Comparison of ENCODE assay signal across 13 cellular contexts in the genomic region with DNA sequence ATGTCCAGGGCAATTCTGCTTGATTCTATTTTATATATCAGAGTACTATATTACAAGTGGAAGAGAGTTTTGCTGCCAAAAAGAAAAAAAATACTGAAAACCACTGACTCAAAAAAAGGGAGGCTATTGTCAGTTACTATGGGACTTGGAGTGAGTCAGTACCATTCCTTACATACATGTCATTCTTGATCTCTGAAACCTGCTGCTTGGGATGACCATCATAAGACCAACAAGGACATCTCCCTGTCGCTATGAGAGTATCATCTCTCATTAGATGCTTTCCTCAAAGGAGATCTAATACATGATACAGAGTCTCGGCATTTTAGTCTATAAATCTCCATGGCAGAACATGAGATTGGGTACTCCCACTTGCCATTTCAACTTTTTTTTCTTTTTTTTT. TPM values are rescaled to one million over a fixed set of nuclear protein-coding genes. Genes with fewer than 3 reads are reported as not detected.
A peak's percentile ranks its signal among the peaks of the same experiment; 100 is the strongest.
DNase-seq lines count a peak whose midpoint lies in the region; ATAC-seq and TF ChIP-seq lines count a peak whose summit lies in the region.
"Had no signal": no experiment of that assay in that cellular context is flagged by ENCODE, and none has a peak within 500 bp of the region (broad histone marks: within the 10 kb centered on the region; RNA-seq: fewer than 3 reads in every experiment).

No MANE protein-coding gene starts in this region.

- H3K27me3 ChIP-seq in mesendoderm (ENCODE audit: insufficient read depth, low read length, poor library complexity), result no peaks in the 10 kb centered on the region
- H3K27me3 ChIP-seq: ascending aorta had no signal

- TF ChIP-seq RAD21 in Ishikawa (IDR thresholded peaks at IDR 0.05; ENCODE audit: low read depth), result no peak

- H2BK120ac ChIP-seq in mesendoderm (ENCODE audit: low read depth, low read length), result no peak overlapping the region

- H3K79me2 ChIP-seq in mesendoderm (ENCODE audit: control insufficient read depth, insufficient read depth, low read length), result no peaks in the 10 kb centered on the region

- H3K27ac ChIP-seq in mesendoderm (ENCODE audit: low read depth, low read length), result no peak overlapping the region
- H3K27ac ChIP-seq: ascending aorta had no signal

- H3K56ac ChIP-seq in mesendoderm (ENCODE audit: low read length), result no peak overlapping the region

- no peak overlapping the region for H3K9ac ChIP-seq in mesendoderm (ENCODE audit: low read length)

- H3K4me3 ChIP-seq in AG09309 (ENCODE audit: control insufficient read depth, low read depth, low read length), result no peak overlapping the region
- no peak overlapping the region for H3K4me3 ChIP-seq in mesendoderm (ENCODE audit: low read length)
- H3K4me3 ChIP-seq: ascending aorta had no signal

- H3K9me3 Mint-ChIP-seq in chondrocyte (ENCODE audit: low read depth), result no peaks in the 10 kb centered on the region

- DNase-seq in AG09309 (ENCODE audit: low read depth), result peak; percentile 77
- DNase-seq in chondrocyte (ENCODE audit: low spot score), result no peak
- DNase-seq in mesendoderm, result peak; percentile 52
- no peak for DNase-seq in GM20000 (ENCODE audit: low spot score)
- DNase-seq in NCI-H82 (lab: John Stamatoyannopoulos, UW), result no peak
- DNase-seq in mucosa of gallbladder (ENCODE audit: low spot score), result no peak
- DNase-seq: activated CD4-positive, alpha-beta T cell treated with anti-CD3 and anti-CD28 coated beads for 1 hour; activated T-cell treated with anti-CD3 and anti-CD28 coated beads, Interleukin-2, amount 50 U/mL, for 1 hour; stimulated activated CD4-positive, alpha-beta T cell treated with anti-CD3 and anti-CD28 coated beads, Interleukin-4, amount 100 ng/mL, for 24 hours; stimulated activated naive CD4-positive, alpha-beta T cell treated with Interleukin-2 at 50 U/mL for 16 hours had no signal

- no peak for TF ChIP-seq EP300 in Ishikawa (IDR thresholded peaks at IDR 0.05; ENCODE audit: borderline replicate concordance)

- H3K18ac ChIP-seq in mesendoderm (ENCODE audit: low read length), result no peak overlapping the region

- no peak overlapping the region for H4K8ac ChIP-seq in mesendoderm (ENCODE audit: low read depth, low read length)

- H3K27me3 Mint-ChIP-seq in chondrocyte (ENCODE audit: low read depth), result no peaks in the 10 kb centered on the region

- H2BK5ac ChIP-seq in mesendoderm (ENCODE audit: low read length), result no peak overlapping the region

- H3K36me3 ChIP-seq in mesendoderm (ENCODE audit: control insufficient read depth, insufficient read depth, low read length), result peaks cover 6% of the 10 kb centered on the region

- no peak overlapping the region for H4K5ac ChIP-seq in mesendoderm (ENCODE audit: low read length)

- no peak overlapping the region for H2AK5ac ChIP-seq in mesendoderm (ENCODE audit: low read length)

- ATAC-seq in GM21515 (IDR thresholded peaks at IDR 0.05; ENCODE audit: unreplicated experiment), result no peak

- no peak overlapping the region for H3K4me3 Mint-ChIP-seq in chondrocyte (ENCODE audit: unreplicated experiment)

- no peaks in the 10 kb centered on the region for H3K79me1 ChIP-seq in mesendoderm (ENCODE audit: low read length)

- no peak overlapping the region for H3K4me2 ChIP-seq in mesendoderm (ENCODE audit: low read length)

- no peak overlapping the region for H2BK15ac ChIP-seq in mesendoderm (replicated peaks; ENCODE audit: low read depth)

- H3K27ac Mint-ChIP-seq in chondrocyte (ENCODE audit: unreplicated experiment), result peak overlapping the region; percentile 93

- H3K4me1 ChIP-seq in mesendoderm (ENCODE audit: control insufficient read depth, low read depth, low read length), result no peaks in the 10 kb centered on the region
- H3K4me1 ChIP-seq: ascending aorta had no signal

- H3K23ac ChIP-seq in mesendoderm (ENCODE audit: low read length), result no peak overlapping the region

- WGBS in mesendoderm (ENCODE audit: extremely low coverage, insufficient coverage, low lambda C conversion rate), result no CpG with 5 or more reads among the region's 2 CpGs

- H3K4ac ChIP-seq in mesendoderm (ENCODE audit: low read depth, low read length), result no peak overlapping the region

- peaks cover 13% of the 10 kb centered on the region for H3K4me1 Mint-ChIP-seq in chondrocyte (ENCODE audit: low read depth)

- no peak for TF ChIP-seq CTCF in AG09309 (IDR thresholded peaks at IDR 0.05; ENCODE audit: control insufficient read depth, insufficient read depth, low read depth, low read length, missing control alignments)
- no peak for TF ChIP-seq CTCF in chondrocyte (IDR thresholded peaks at IDR 0.05)
- TF ChIP-seq CTCF in GM20000 (IDR thresholded peaks at IDR 0.05; ENCODE audit: extremely low read depth, missing control alignments), result no peak

- H3K36me3 Mint-ChIP-seq in chondrocyte (ENCODE audit: low read depth), result peaks cover 33% of the 10 kb centered on the region

TF ChIP-seq in Ishikawa, 13 proteins besides CTCF, POLR2A, EP300 and RAD21:
- peak; percentile 78 for TF ChIP-seq TEAD4 (IDR thresholded peaks at IDR 0.05)
- no peak for TF ChIP-seq ZBTB7A (IDR thresholded peaks at IDR 0.05; ENCODE audit: low read depth)

RNA-seq across cellular contexts. Expression of gene INPP5B, which starts 11.8 kb away (rescaled TPM):
- total RNA-seq in chondrocyte (18.7 to 21.2 TPM (median 20.6 TPM) in 3 replicates), mucosa of gallbladder (25.8 TPM)
- 9.8 TPM for polyA plus RNA-seq in mesendoderm (2013, experiment 1 of 2)
- polyA plus RNA-seq in mesendoderm (2013, experiment 2 of 2), result 9.4 TPM

RNA-seq across cellular contexts. Expression of gene SF3A3, which starts 31.1 kb away (rescaled TPM):
- total RNA-seq in chondrocyte (45.6 to 60.4 TPM (median 46.2 TPM) in 3 replicates), mucosa of gallbladder (39.0 TPM)
- 104 TPM for polyA plus RNA-seq in mesendoderm (2013, experiment 1 of 2)
- 104 TPM for polyA plus RNA-seq in mesendoderm (2013, experiment 2 of 2)

RNA-seq across cellular contexts. Expression of gene FHL3, which starts 46.6 kb away (rescaled TPM):
- total RNA-seq in chondrocyte (57.9 to 72.6 TPM (median 58.9 TPM) in 3 replicates), mucosa of gallbladder (11.2 TPM)
- polyA plus RNA-seq in mesendoderm (2013, experiment 1 of 2), result 100 TPM
- polyA plus RNA-seq in mesendoderm (2013, experiment 2 of 2), result 101 TPM

RNA-seq across cellular contexts. Expression of gene UTP11, which starts 53.8 kb away (rescaled TPM):
- 26.4 to 35.6 TPM (median 32.3 TPM) in 3 replicates for total RNA-seq in chondrocyte
- polyA plus RNA-seq in mesendoderm (2013, experiment 1 of 2), result 93.2 TPM
- 90.6 TPM for polyA plus RNA-seq in mesendoderm (2013, experiment 2 of 2)
- total RNA-seq in mucosa of gallbladder, result 17.7 TPM

Comparison
In these comparisons a context has a peak if more than half of its experiments do, and no peak if none do; other contexts are left out.
1. DNase-seq: peak in AG09309 (single experiment) and mesendoderm (single experiment); none in chondrocyte (single experiment), GM20000 (single experiment), NCI-H82 (single experiment) and mucosa of gallbladder (single experiment).